ENCODE assay signal across 8 cellular contexts in genomic region chr12:123389560-123390351, GRCh38. TPM values are rescaled to one million over a fixed set of nuclear protein-coding genes. Genes with fewer than 3 reads are reported as not detected.
A peak's percentile ranks its signal among the peaks of the same experiment; 100 is the strongest.
DNase-seq lines count a peak whose midpoint lies in the region; ATAC-seq and TF ChIP-seq lines count a peak whose summit lies in the region.

No MANE protein-coding gene starts in this region.

- peak overlapping the region; percentile 86 for H3K4me3 ChIP-seq in GM12865 (ENCODE audit: low read depth, low read length)
- H3K4me3 ChIP-seq in choroid plexus epithelial cell (ENCODE audit: low read depth, low read length), result peak overlapping the region; percentile 77
- H3K4me3 ChIP-seq in right lobe of liver, result peak overlapping the region; percentile 64 to 77 (median 70)

- H3K27ac Mint-ChIP-seq in T-helper 17 cell, result peak overlapping the region; percentile 93

- peaks cover 2% of the 10 kb centered on the region for H3K36me3 Mint-ChIP-seq in T-helper 17 cell (ENCODE audit: low read depth)

- H3K4me1 ChIP-seq in right lobe of liver, result peaks cover 0 to 19% (median 8%) of the 10 kb centered on the region in 4 donors

- DNase-seq in GM12865 (ENCODE audit: low read depth), result peak; percentile 56
- DNase-seq in T-helper 17 cell, result peak; percentile 12 to 26 (median 21)
- DNase-seq in choroid plexus epithelial cell (ENCODE audit: low read depth), result peak; percentile 28
- DNase-seq in right lobe of liver, result peak; percentile 73 to 82 (median 75)
- DNase-seq in stimulated activated naive CD8-positive, alpha-beta T cell treated with anti-CD3 and anti-CD28 coated beads, Interleukin-15, Interleukin-2, amounts not matched to agents 100 U/mL and 50 U/mL, for 24 hours, result peak; percentile 55

- H3K36me3 ChIP-seq in right lobe of liver, result peaks cover 0 to 40% (median 6%) of the 10 kb centered on the region in 4 donors

- ATAC-seq in HG02642 (IDR thresholded peaks at IDR 0.05; ENCODE audit: poor library complexity, unreplicated experiment) (peak; percentile 25), T-helper 17 cell (peak; percentile 7), right lobe of liver (peak; percentile 58 to 75 (median 68)), HG03469 (IDR thresholded peaks at IDR 0.05; ENCODE audit: unreplicated experiment) (no peak), GM19467 (IDR thresholded peaks at IDR 0.05; ENCODE audit: unreplicated experiment) (no peak)
- ATAC-seq in stimulated activated naive CD8-positive, alpha-beta T cell treated with anti-CD3 and anti-CD28 coated beads, Interleukin-15, Interleukin-2, amounts not matched to agents 100 U/mL and 50 U/mL, for 24 hours, result peak; percentile 34

- H3K9me3 ChIP-seq in T-helper 17 cell (ENCODE audit: control insufficient read depth, low read length, poor library complexity, severe bottlenecking) (no peaks in the 10 kb centered on the region), right lobe of liver (no peaks in the 10 kb centered on the region)

- peak overlapping the region in 2 of 3 donors; percentile 60 to 76 for H3K27ac ChIP-seq in right lobe of liver

- TF ChIP-seq CTCF in GM12865 (IDR thresholded peaks at IDR 0.05; ENCODE audit: insufficient read depth, low read depth, low read length, missing control alignments), result no peak
- no peak for TF ChIP-seq CTCF in choroid plexus epithelial cell (conservative IDR thresholded peaks at IDR 0.05; ENCODE audit: low read depth, low read length)
- TF ChIP-seq CTCF in right lobe of liver (IDR thresholded peaks at IDR 0.05), result no peak

- H3K4me3 Mint-ChIP-seq in T-helper 17 cell, result peak overlapping the region; percentile 94

- peaks cover 35% of the 10 kb centered on the region for H3K4me1 Mint-ChIP-seq in T-helper 17 cell

- H3K27me3 Mint-ChIP-seq in T-helper 17 cell, result no peaks in the 10 kb centered on the region

- WGBS in right lobe of liver (ENCODE audit: insufficient coverage, low coverage, low lambda C conversion rate, missing lambda C conversion rate), result 0% methylated on average over 12 of the region's 66 CpGs

- no peak for TF ChIP-seq POLR2A in right lobe of liver (IDR thresholded peaks at IDR 0.05)

- intact Hi-C loops in right lobe of liver (cut with DNase I), result no loop called here

- H3K27me3 ChIP-seq in right lobe of liver, result no peaks in the 10 kb centered on the region

RNA-seq across cellular contexts. Expression of gene KMT5A, which starts 5.8 kb away (rescaled TPM):
- total RNA-seq in T-helper 17 cell (10 to 100 TPM; 32.3 to 34.9 TPM), right lobe of liver (10 to 100 TPM; 13.1 to 17.6 (median 13.7) TPM)

RNA-seq across cellular contexts. Expression of gene SBNO1, which starts 25.1 kb away (rescaled TPM):
- 10 to 100 TPM; 29.5 to 33.6 TPM for total RNA-seq in T-helper 17 cell
- 10 to 100 TPM; 11.5 to 15.7 (median 13.2) TPM for total RNA-seq in right lobe of liver

RNA-seq across cellular contexts. Expression of gene RILPL2, which starts 46.7 kb away (rescaled TPM):
- total RNA-seq in T-helper 17 cell (10 to 100 TPM in 1 of 2 donors, 1 to 10 TPM in 1; 9.6 to 11.8 TPM), right lobe of liver (1 to 10 TPM; 1.6 to 2.7 (median 1.8) TPM)

Comparison
In these comparisons a context has a peak if more than half of its experiments do, and no peak if none do; other contexts are left out.
1. DNase-seq: peak in every context shown above with its lines; median percentile 75 in right lobe of liver; 56 in GM12865; 55 in stimulated activated naive CD8-positive, alpha-beta T cell treated with anti-CD3 and anti-CD28 coated beads, Interleukin-15, Interleukin-2, amounts not matched to agents 100 U/mL and 50 U/mL, for 24 hours; 28 in choroid plexus epithelial cell; 21 in T-helper 17 cell.
2. ATAC-seq: peak in HG02642 (single experiment), T-helper 17 cell (single experiment), right lobe of liver (4 of 4) and stimulated activated naive CD8-positive, alpha-beta T cell treated with anti-CD3 and anti-CD28 coated beads, Interleukin-15, Interleukin-2, amounts not matched to agents 100 U/mL and 50 U/mL, for 24 hours (single experiment); none in HG03469 (single experiment) and GM19467 (single experiment).
3. Peak in every context shown above with its lines, with median percentiles within 50 percentile points of each other: H3K4me3 ChIP-seq.